In genomic region chr6:167849846-167850459, GRCh38 we compare ENCODE assay signal across 11 cellular contexts. TPM values are rescaled to one million over a fixed set of nuclear protein-coding genes. Genes with fewer than 3 reads are reported as not detected.
A peak's percentile ranks its signal among the peaks of the same experiment; 100 is the strongest.
DNase-seq lines count a peak whose midpoint lies in the region; ATAC-seq and TF ChIP-seq lines count a peak whose summit lies in the region.
"Had no signal": no experiment of that assay in that cellular context is flagged by ENCODE, and none has a peak within 500 bp of the region (broad histone marks: within the 10 kb centered on the region; RNA-seq: fewer than 3 reads in every experiment).

No MANE protein-coding gene starts in this region.

- peak overlapping the region; percentile 75 for H3K27ac ChIP-seq in RWPE2 (ENCODE audit: poor library complexity, severe bottlenecking)
- peak overlapping the region; percentile 13 for H3K27ac ChIP-seq in psoas muscle
- no peak overlapping the region for H3K27ac ChIP-seq in gastroesophageal sphincter
- H3K27ac ChIP-seq: SK-N-MC had no signal

- POLR2A ChIA-PET in GM10248 (lab: Yijun Ruan, JAX): no interaction called here

- DNase-seq in H4 (ENCODE audit: low spot score): peak; percentile 44
- no peak for DNase-seq in RWPE2 (ENCODE audit: low spot score)
- peak; percentile 74 for DNase-seq in glomerular visceral epithelial cell (ENCODE audit: extremely low spot score)
- no peak for DNase-seq in psoas muscle
- DNase-seq in GM10248 (ENCODE audit: extremely low spot score): no peak
- no peak for DNase-seq in middle frontal gyrus (ENCODE audit: extremely low spot score, low spot score)
- DNase-seq: H7, MG63 had no signal

- H3K4me1 ChIP-seq in RWPE2 (ENCODE audit: insufficient read depth, poor library complexity, severe bottlenecking) (peaks cover 52% of the 10 kb centered on the region), psoas muscle (peaks cover 20% of the 10 kb centered on the region), gastroesophageal sphincter (peaks cover 0 to 39% (median 3%) of the 10 kb centered on the region in 3 donors)

- intact Hi-C loops in psoas muscle (cut with DNase I): no loop called here

- no peak for TF ChIP-seq POLR2A in gastroesophageal sphincter (IDR thresholded peaks at IDR 0.05)

- no peak for TF ChIP-seq EP300 in gastroesophageal sphincter (IDR thresholded peaks at IDR 0.05)

- no peak for TF ChIP-seq CTCF in RWPE2 (IDR thresholded peaks at IDR 0.05; ENCODE audit: poor library complexity, severe bottlenecking)
- no peak for TF ChIP-seq CTCF in psoas muscle (IDR thresholded peaks at IDR 0.05)
- TF ChIP-seq CTCF in GM10248 (IDR thresholded peaks at IDR 0.05; ENCODE audit: control extremely low read depth, extremely low read depth, low read depth, missing control alignments): no peak
- TF ChIP-seq CTCF in gastroesophageal sphincter (IDR thresholded peaks at IDR 0.05): no peak

- H3K4me3 ChIP-seq in RWPE2 (ENCODE audit: severe bottlenecking): no peak overlapping the region
- H3K4me3 ChIP-seq in psoas muscle: peak overlapping the region; percentile 35
- H3K4me3 ChIP-seq in gastroesophageal sphincter: no peak overlapping the region
- H3K4me3 ChIP-seq: MG63, SK-N-MC had no signal

- whole genome bisulfite sequencing in psoas muscle, 3 donors: 40 to 50% (median 48%) methylated on average over 4 of the region's 4 CpGs
- 51 to 63% methylated on average over 3 to 4 of the region's 4 CpGs for WGBS in gastroesophageal sphincter (ENCODE audit: low coverage in 1 of 2), 2 donors

- H3K9me3 ChIP-seq in RWPE2 (ENCODE audit: severe bottlenecking) (no peaks in the 10 kb centered on the region), psoas muscle (no peaks in the 10 kb centered on the region), gastroesophageal sphincter (no peaks in the 10 kb centered on the region)
- H3K9me3 ChIP-seq: MG63 had no signal

- CTCF ChIA-PET in GM10248 (lab: Yijun Ruan, JAX): interaction anchor here (0.9 to 1.2 kb wide), 3 partner anchors 20 to 88 kb away, joined by 3 read pairs; no protein-coding TSS in a partner anchor

- H3K36me3 ChIP-seq in RWPE2 (ENCODE audit: low read depth): no peaks in the 10 kb centered on the region
- H3K36me3 ChIP-seq in psoas muscle (ENCODE audit: insufficient read depth in 1 of 2, low read depth in 1 of 2): no peaks in the 10 kb centered on the region
- no peaks in the 10 kb centered on the region for H3K36me3 ChIP-seq in gastroesophageal sphincter
- H3K36me3 ChIP-seq: MG63 had no signal

- H3K27me3 ChIP-seq in RWPE2 (ENCODE audit: insufficient read depth, poor library complexity, severe bottlenecking): no peaks in the 10 kb centered on the region
- no peaks in the 10 kb centered on the region for H3K27me3 ChIP-seq in psoas muscle (ENCODE audit: insufficient read depth in 3 of 3, low read length in 2 of 3)
- no peaks in the 10 kb centered on the region for H3K27me3 ChIP-seq in gastroesophageal sphincter
- H3K27me3 ChIP-seq: MG63 had no signal

- ATAC-seq in RWPE2 (ENCODE audit: low read depth) (peak; percentile 97), psoas muscle (peak in 3 of 4 donors; percentile 28 to 51 (median 50)), gastroesophageal sphincter (no peak), GM18517 (IDR thresholded peaks at IDR 0.05; ENCODE audit: unreplicated experiment) (no peak)

RNA-seq across cellular contexts. Expression of gene AFDN, which starts 23.2 kb away (rescaled TPM):
- 11.4 and 13.5 TPM in 2 replicates for total RNA-seq in H4 (2014; rRNA removed; shearing (Covaris generic))
- total RNA-seq in psoas muscle (10 to 100 TPM; 32.9 to 35.6 (median 33.3) TPM), gastroesophageal sphincter (10 to 100 TPM; 60.7 to 98.4 (median 79.7) TPM)
- polyA plus RNA-seq in psoas muscle: 10 to 100 TPM; 12.2 to 16.8 (median 14.6) TPM

Comparison
In these comparisons a context has a peak if more than half of its experiments do, and no peak if none do; other contexts are left out.
1. DNase-seq: peak in H4 (single experiment) and glomerular visceral epithelial cell (single experiment); none in RWPE2 (single experiment), psoas muscle (0 of 2), GM10248 (single experiment) and middle frontal gyrus (single experiment).
2. ATAC-seq: peak in RWPE2 (single experiment) and psoas muscle (3 of 4); none in gastroesophageal sphincter (single experiment) and GM18517 (single experiment).
3. H3K27ac ChIP-seq: peak in RWPE2 (single experiment) and psoas muscle (single experiment); none in gastroesophageal sphincter (0 of 4).